1 cellular context compared by ENCODE assay signal in the genomic region with DNA sequence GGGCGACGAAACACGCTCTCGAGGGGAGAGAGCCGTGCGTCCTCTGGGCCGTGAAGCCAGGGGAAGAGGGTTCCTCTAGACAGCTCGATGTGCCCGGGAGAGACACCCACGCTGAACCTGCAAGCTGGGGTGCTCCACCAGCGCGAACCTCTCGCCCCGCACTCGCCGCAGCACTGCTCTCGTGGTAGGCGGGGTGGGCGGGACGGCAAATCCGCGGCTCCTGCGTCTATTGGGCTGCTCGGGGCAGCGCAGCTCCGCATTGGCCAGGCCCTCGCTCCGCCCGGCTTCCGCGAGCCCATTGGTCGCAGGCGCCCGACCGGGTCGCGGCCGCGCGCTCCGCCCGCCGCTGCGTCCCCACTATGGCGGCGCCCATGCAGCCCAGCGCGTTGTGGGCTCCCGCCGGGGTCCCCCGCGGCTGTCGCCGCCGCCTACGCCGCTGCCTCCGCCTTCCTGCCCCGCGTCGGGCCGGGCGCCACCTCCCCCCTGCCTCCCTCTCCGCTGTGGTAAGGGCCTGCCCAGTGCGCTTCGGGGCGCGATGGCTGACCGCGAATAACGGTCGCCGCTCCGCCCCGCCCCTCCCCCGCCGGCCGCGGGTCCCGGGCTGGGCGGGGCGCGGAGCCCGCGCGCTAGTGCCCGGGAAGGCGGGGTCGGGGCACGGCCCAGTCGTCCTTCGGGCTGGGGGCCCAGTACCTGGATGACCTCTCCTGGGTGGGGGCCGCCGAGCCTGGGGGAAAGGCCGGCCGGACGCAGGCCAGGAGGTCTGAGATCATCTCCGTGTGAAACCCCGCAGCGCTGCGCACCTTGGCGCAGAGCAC.
TF ChIP-seq lines count a peak whose summit lies in the region.

A gene with protein sequence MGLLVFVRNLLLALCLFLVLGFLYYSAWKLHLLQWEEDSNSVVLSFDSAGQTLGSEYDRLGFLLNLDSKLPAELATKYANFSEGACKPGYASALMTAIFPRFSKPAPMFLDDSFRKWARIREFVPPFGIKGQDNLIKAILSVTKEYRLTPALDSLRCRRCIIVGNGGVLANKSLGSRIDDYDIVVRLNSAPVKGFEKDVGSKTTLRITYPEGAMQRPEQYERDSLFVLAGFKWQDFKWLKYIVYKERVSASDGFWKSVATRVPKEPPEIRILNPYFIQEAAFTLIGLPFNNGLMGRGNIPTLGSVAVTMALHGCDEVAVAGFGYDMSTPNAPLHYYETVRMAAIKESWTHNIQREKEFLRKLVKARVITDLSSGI (plus strand): TSS at position 346 of the 815 bp plus-strand sequence. CDS start 28,727 bp downstream, outside the sequence.

TF ChIP-seq in WTC11, 78 proteins besides CTCF, POLR2A, EP300 and RAD21 (continued from another document):
- TF ChIP-seq, protein P1, sequence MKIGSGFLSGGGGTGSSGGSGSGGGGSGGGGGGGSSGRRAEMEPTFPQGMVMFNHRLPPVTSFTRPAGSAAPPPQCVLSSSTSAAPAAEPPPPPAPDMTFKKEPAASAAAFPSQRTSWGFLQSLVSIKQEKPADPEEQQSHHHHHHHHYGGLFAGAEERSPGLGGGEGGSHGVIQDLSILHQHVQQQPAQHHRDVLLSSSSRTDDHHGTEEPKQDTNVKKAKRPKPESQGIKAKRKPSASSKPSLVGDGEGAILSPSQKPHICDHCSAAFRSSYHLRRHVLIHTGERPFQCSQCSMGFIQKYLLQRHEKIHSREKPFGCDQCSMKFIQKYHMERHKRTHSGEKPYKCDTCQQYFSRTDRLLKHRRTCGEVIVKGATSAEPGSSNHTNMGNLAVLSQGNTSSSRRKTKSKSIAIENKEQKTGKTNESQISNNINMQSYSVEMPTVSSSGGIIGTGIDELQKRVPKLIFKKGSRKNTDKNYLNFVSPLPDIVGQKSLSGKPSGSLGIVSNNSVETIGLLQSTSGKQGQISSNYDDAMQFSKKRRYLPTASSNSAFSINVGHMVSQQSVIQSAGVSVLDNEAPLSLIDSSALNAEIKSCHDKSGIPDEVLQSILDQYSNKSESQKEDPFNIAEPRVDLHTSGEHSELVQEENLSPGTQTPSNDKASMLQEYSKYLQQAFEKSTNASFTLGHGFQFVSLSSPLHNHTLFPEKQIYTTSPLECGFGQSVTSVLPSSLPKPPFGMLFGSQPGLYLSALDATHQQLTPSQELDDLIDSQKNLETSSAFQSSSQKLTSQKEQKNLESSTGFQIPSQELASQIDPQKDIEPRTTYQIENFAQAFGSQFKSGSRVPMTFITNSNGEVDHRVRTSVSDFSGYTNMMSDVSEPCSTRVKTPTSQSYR (CRISPR knock-in tag; IDR thresholded peaks at IDR 0.05), result 0 out of 2 replicates have a peak, but pooled peaks have one; percentile 47
- TF ChIP-seq, protein P2, sequence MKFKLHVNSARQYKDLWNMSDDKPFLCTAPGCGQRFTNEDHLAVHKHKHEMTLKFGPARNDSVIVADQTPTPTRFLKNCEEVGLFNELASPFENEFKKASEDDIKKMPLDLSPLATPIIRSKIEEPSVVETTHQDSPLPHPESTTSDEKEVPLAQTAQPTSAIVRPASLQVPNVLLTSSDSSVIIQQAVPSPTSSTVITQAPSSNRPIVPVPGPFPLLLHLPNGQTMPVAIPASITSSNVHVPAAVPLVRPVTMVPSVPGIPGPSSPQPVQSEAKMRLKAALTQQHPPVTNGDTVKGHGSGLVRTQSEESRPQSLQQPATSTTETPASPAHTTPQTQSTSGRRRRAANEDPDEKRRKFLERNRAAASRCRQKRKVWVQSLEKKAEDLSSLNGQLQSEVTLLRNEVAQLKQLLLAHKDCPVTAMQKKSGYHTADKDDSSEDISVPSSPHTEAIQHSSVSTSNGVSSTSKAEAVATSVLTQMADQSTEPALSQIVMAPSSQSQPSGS (CRISPR knock-in tag; IDR thresholded peaks at IDR 0.05; ENCODE audit: borderline replicate concordance, low read depth), result no peak
- TF ChIP-seq SMAD3 (CRISPR knock-in tag; IDR thresholded peaks at IDR 0.05; ENCODE audit: borderline replicate concordance), result no peak
- TF ChIP-seq EMX1 (CRISPR knock-in tag; IDR thresholded peaks at IDR 0.05), result peak; percentile 79; the same call in 1 of the 2 replicates
- TF ChIP-seq NFATC4 (CRISPR knock-in tag; IDR thresholded peaks at IDR 0.05), result peak; percentile 88
- TF ChIP-seq, protein P3, sequence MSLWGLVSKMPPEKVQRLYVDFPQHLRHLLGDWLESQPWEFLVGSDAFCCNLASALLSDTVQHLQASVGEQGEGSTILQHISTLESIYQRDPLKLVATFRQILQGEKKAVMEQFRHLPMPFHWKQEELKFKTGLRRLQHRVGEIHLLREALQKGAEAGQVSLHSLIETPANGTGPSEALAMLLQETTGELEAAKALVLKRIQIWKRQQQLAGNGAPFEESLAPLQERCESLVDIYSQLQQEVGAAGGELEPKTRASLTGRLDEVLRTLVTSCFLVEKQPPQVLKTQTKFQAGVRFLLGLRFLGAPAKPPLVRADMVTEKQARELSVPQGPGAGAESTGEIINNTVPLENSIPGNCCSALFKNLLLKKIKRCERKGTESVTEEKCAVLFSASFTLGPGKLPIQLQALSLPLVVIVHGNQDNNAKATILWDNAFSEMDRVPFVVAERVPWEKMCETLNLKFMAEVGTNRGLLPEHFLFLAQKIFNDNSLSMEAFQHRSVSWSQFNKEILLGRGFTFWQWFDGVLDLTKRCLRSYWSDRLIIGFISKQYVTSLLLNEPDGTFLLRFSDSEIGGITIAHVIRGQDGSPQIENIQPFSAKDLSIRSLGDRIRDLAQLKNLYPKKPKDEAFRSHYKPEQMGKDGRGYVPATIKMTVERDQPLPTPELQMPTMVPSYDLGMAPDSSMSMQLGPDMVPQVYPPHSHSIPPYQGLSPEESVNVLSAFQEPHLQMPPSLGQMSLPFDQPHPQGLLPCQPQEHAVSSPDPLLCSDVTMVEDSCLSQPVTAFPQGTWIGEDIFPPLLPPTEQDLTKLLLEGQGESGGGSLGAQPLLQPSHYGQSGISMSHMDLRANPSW (CRISPR knock-in tag; conservative IDR thresholded peaks at IDR 0.05; ENCODE audit: low read depth), result no peak
- peak; percentile 79 for TF ChIP-seq SP1 (CRISPR knock-in tag; conservative IDR thresholded peaks at IDR 0.05)
- TF ChIP-seq RELA (CRISPR knock-in tag; IDR thresholded peaks at IDR 0.05; ENCODE audit: borderline replicate concordance), result peak; percentile 10; the same call in 1 of the 2 replicates
- no peak for TF ChIP-seq JAZF1 (CRISPR knock-in tag; IDR thresholded peaks at IDR 0.05)
- TF ChIP-seq MYBL2 (CRISPR knock-in tag; IDR thresholded peaks at IDR 0.05), result peak; percentile 91
- TF ChIP-seq, protein P4, sequence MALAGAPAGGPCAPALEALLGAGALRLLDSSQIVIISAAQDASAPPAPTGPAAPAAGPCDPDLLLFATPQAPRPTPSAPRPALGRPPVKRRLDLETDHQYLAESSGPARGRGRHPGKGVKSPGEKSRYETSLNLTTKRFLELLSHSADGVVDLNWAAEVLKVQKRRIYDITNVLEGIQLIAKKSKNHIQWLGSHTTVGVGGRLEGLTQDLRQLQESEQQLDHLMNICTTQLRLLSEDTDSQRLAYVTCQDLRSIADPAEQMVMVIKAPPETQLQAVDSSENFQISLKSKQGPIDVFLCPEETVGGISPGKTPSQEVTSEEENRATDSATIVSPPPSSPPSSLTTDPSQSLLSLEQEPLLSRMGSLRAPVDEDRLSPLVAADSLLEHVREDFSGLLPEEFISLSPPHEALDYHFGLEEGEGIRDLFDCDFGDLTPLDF (CRISPR knock-in tag; IDR thresholded peaks at IDR 0.05), result 0 out of 2 replicates have a peak, but pooled peaks have one; percentile 81
- TF ChIP-seq, protein P5, sequence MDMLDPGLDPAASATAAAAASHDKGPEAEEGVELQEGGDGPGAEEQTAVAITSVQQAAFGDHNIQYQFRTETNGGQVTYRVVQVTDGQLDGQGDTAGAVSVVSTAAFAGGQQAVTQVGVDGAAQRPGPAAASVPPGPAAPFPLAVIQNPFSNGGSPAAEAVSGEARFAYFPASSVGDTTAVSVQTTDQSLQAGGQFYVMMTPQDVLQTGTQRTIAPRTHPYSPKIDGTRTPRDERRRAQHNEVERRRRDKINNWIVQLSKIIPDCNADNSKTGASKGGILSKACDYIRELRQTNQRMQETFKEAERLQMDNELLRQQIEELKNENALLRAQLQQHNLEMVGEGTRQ (CRISPR knock-in tag; IDR thresholded peaks at IDR 0.05), result no peak
- TF ChIP-seq, protein P6, sequence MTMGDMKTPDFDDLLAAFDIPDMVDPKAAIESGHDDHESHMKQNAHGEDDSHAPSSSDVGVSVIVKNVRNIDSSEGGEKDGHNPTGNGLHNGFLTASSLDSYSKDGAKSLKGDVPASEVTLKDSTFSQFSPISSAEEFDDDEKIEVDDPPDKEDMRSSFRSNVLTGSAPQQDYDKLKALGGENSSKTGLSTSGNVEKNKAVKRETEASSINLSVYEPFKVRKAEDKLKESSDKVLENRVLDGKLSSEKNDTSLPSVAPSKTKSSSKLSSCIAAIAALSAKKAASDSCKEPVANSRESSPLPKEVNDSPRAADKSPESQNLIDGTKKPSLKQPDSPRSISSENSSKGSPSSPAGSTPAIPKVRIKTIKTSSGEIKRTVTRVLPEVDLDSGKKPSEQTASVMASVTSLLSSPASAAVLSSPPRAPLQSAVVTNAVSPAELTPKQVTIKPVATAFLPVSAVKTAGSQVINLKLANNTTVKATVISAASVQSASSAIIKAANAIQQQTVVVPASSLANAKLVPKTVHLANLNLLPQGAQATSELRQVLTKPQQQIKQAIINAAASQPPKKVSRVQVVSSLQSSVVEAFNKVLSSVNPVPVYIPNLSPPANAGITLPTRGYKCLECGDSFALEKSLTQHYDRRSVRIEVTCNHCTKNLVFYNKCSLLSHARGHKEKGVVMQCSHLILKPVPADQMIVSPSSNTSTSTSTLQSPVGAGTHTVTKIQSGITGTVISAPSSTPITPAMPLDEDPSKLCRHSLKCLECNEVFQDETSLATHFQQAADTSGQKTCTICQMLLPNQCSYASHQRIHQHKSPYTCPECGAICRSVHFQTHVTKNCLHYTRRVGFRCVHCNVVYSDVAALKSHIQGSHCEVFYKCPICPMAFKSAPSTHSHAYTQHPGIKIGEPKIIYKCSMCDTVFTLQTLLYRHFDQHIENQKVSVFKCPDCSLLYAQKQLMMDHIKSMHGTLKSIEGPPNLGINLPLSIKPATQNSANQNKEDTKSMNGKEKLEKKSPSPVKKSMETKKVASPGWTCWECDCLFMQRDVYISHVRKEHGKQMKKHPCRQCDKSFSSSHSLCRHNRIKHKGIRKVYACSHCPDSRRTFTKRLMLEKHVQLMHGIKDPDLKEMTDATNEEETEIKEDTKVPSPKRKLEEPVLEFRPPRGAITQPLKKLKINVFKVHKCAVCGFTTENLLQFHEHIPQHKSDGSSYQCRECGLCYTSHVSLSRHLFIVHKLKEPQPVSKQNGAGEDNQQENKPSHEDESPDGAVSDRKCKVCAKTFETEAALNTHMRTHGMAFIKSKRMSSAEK (CRISPR knock-in tag; IDR thresholded peaks at IDR 0.05; ENCODE audit: borderline replicate concordance), result peak; percentile 80; the same call in 1 of the 2 replicates
